In genomic region chr5:116778611-116779010, GRCh38 we compare ENCODE assay signal across 25 cellular contexts.
DNase-seq lines count a peak whose midpoint lies in the region; ATAC-seq and TF ChIP-seq lines count a peak whose summit lies in the region.
"Had no signal": no experiment of that assay in that cellular context is flagged by ENCODE, and none has a peak within 500 bp of the region (broad histone marks: within the 10 kb centered on the region; RNA-seq: fewer than 3 reads in every experiment).

No MANE protein-coding gene starts in this region.

- H4K20me1 ChIP-seq in GM23338 (replicated peaks; ENCODE audit: insufficient read depth) (no peaks in the 10 kb centered on the region), neural progenitor cell (ENCODE audit: low read depth) (no peaks in the 10 kb centered on the region)
- H4K20me1 ChIP-seq: BLaER1 treated with 17β-estradiol and CSF1 and Interleukin-3, amounts not matched to agents 10 nM and 100 nM had no signal

- no peaks in the 10 kb centered on the region for H3K36me3 ChIP-seq in GM23338 (ENCODE audit: insufficient read depth)
- H3K36me3 ChIP-seq in HUES48 (ENCODE audit: control insufficient read depth, insufficient read depth, low read length) = no peaks in the 10 kb centered on the region
- no peaks in the 10 kb centered on the region for H3K36me3 ChIP-seq in neural progenitor cell
- H3K36me3 ChIP-seq in colonic mucosa = no peaks in the 10 kb centered on the region
- H3K36me3 ChIP-seq: BLaER1 treated with 17β-estradiol and CSF1 and Interleukin-3, amounts not matched to agents 10 nM and 100 nM had no signal

- ATAC-seq in GM23338 = peak; percentile 12; the same call in 2 of the 3 replicates
- ATAC-seq in GM18517 (IDR thresholded peaks at IDR 0.05; ENCODE audit: unreplicated experiment) = no peak
- ATAC-seq: GM12878 had no signal

- H3K36me3 Mint-ChIP-seq in GM23338 (ENCODE audit: low read depth) (peaks cover 4% of the 10 kb centered on the region; the same call in 2 of the 3 replicates), brain (no peaks in the 10 kb centered on the region), neural progenitor cell (no peaks in the 10 kb centered on the region), endothelial cell (ENCODE audit: low read depth, unreplicated experiment) (no peaks in the 10 kb centered on the region)

- 0 out of 2 replicates have a peak overlapping the region, but pooled peaks have one; percentile 7 for H3K4me2 ChIP-seq in GM23338
- H3K4me2 ChIP-seq in neural progenitor cell = peak overlapping the region; percentile 73
- H3K4me2 ChIP-seq: A549; BLaER1 treated with 17β-estradiol and CSF1 and Interleukin-3, amounts not matched to agents 10 nM and 100 nM had no signal

- H3K27me3 ChIP-seq in GM23338 (ENCODE audit: insufficient read depth) (no peaks in the 10 kb centered on the region), HUES48 (ENCODE audit: control insufficient read depth, insufficient read depth, low read length) (no peaks in the 10 kb centered on the region), neural progenitor cell (no peaks in the 10 kb centered on the region), colonic mucosa (no peaks in the 10 kb centered on the region)
- H3K27me3 ChIP-seq: BLaER1 treated with 17β-estradiol and CSF1 and Interleukin-3, amounts not matched to agents 10 nM and 100 nM had no signal

- H3K27me3 Mint-ChIP-seq in GM23338 (ENCODE audit: insufficient read depth, low read depth, poor library complexity) = no peaks in the 10 kb centered on the region
- H3K27me3 Mint-ChIP-seq in brain = peaks cover 3% of the 10 kb centered on the region
- H3K27me3 Mint-ChIP-seq in neural progenitor cell (ENCODE audit: insufficient read depth, low read depth) = peaks cover 18% of the 10 kb centered on the region
- H3K27me3 Mint-ChIP-seq in endothelial cell (ENCODE audit: unreplicated experiment) = peaks cover 5% of the 10 kb centered on the region
- H3K27me3 Mint-ChIP-seq: CD4-positive, alpha-beta T cell had no signal

- no peak overlapping the region for H3K4me3 Mint-ChIP-seq in GM23338
- H3K4me3 Mint-ChIP-seq in brain = peak overlapping the region; percentile 34 to 68 (median 44)
- H3K4me3 Mint-ChIP-seq in neural progenitor cell = peak overlapping the region; percentile 46
- no peak overlapping the region for H3K4me3 Mint-ChIP-seq in endothelial cell (ENCODE audit: unreplicated experiment)
- H3K4me3 Mint-ChIP-seq: CD4-positive, alpha-beta T cell had no signal

- H3K4me1 ChIP-seq in GM23338 (ENCODE audit: insufficient read depth) = peaks cover 45% of the 10 kb centered on the region
- H3K4me1 ChIP-seq in HUES48 (ENCODE audit: control insufficient read depth, insufficient read depth, low read length) = peaks cover 56% of the 10 kb centered on the region
- H3K4me1 ChIP-seq in neural progenitor cell = peaks cover 37% of the 10 kb centered on the region
- no peaks in the 10 kb centered on the region for H3K4me1 ChIP-seq in colonic mucosa
- H3K4me1 ChIP-seq: A549; BLaER1 treated with 17β-estradiol and CSF1 and Interleukin-3, amounts not matched to agents 10 nM and 100 nM had no signal

- H3K9ac ChIP-seq in HUES48 (ENCODE audit: low read depth, low read length) (no peak overlapping the region), neural progenitor cell (no peak overlapping the region), colonic mucosa (ENCODE audit: low read depth in 2 of 2, low read length in 2 of 2) (no peak overlapping the region)
- H3K9ac ChIP-seq: BLaER1 treated with 17β-estradiol and CSF1 and Interleukin-3, amounts not matched to agents 10 nM and 100 nM had no signal

- DNase-seq in GM23338 (ENCODE audit: low spot score) (peak; percentile 16), neural progenitor cell (ENCODE audit: low spot score) (no peak), SHP77 (lab: John Stamatoyannopoulos, UW) (no peak), endothelial cell (ENCODE audit: low spot score) (no peak), colonic mucosa (no peak)
- DNase-seq: AML-193; CD4-positive, alpha-beta T cell; DMS53; GDM1; GOT3; KBM-7; MV-4-11; NCI-H1105; NCI-H1436 treated with DMSO at 0.1 percent for 48 hours; NCI-H2029; NCI-H526 treated with DMSO at 0.1 percent for 48 hours; Right ventricle myocardium superior; RPMI8226; T-helper 1 cell had no signal

- H3K9me3 ChIP-seq in HUES48 (ENCODE audit: control insufficient read depth, insufficient read depth, low read length) (no peaks in the 10 kb centered on the region), neural progenitor cell (ENCODE audit: low read depth) (no peaks in the 10 kb centered on the region), colonic mucosa (no peaks in the 10 kb centered on the region)
- H3K9me3 ChIP-seq: A549 had no signal

- no peaks in the 10 kb centered on the region; the same call in 2 of the 3 replicates for H3K9me3 Mint-ChIP-seq in GM23338
- peaks cover 0 to 3% (median 2%) of the 10 kb centered on the region in 5 experiments for H3K9me3 Mint-ChIP-seq in brain
- H3K9me3 Mint-ChIP-seq in neural progenitor cell = no peaks in the 10 kb centered on the region
- H3K9me3 Mint-ChIP-seq in endothelial cell (ENCODE audit: unreplicated experiment) = no peaks in the 10 kb centered on the region

- intact Hi-C loops in colonic mucosa (cut with DNase I) = no loop called here

- H3K4me3 ChIP-seq in GM23338 (no peak overlapping the region), HUES48 (ENCODE audit: low read depth, low read length) (no peak overlapping the region), neural progenitor cell (no peak overlapping the region), colonic mucosa (no peak overlapping the region)
- H3K4me3 ChIP-seq: A549; BLaER1 treated with 17β-estradiol and CSF1 and Interleukin-3, amounts not matched to agents 10 nM and 100 nM; GM12878 had no signal

- TF ChIP-seq CTCF in GM23338 (conservative IDR thresholded peaks at IDR 0.05; ENCODE audit: low read depth in 2 of 2) (no peak), brain (conservative IDR thresholded peaks at IDR 0.05) (no peak), neural progenitor cell (IDR thresholded peaks at IDR 0.05) (no peak), endothelial cell (IDR thresholded peaks at IDR 0.05; ENCODE audit: unreplicated experiment) (no peak), colonic mucosa (IDR thresholded peaks at IDR 0.05) (no peak)

- H3K27ac Mint-ChIP-seq in GM23338 (peak overlapping the region; percentile 40), brain (peak overlapping the region; percentile 77 to 87 (median 84)), neural progenitor cell (peak overlapping the region; percentile 62), endothelial cell (ENCODE audit: unreplicated experiment) (no peak overlapping the region)
- H3K27ac Mint-ChIP-seq: CD4-positive, alpha-beta T cell had no signal

- H3K4me1 Mint-ChIP-seq in GM23338 (peaks cover 57% of the 10 kb centered on the region), brain (peaks cover 31% of the 10 kb centered on the region), neural progenitor cell (peaks cover 33% of the 10 kb centered on the region), endothelial cell (ENCODE audit: unreplicated experiment) (peaks cover 29% of the 10 kb centered on the region)

- H3K9me2 ChIP-seq in GM23338 (ENCODE audit: insufficient read depth) = no peaks in the 10 kb centered on the region

- H3F3A ChIP-seq in GM23338 (replicated peaks; ENCODE audit: low read depth) (no peaks in the 10 kb centered on the region; the same call in 1 of the 2 replicates), neural progenitor cell (ENCODE audit: low read depth) (peaks cover 20% of the 10 kb centered on the region)

- no peaks in the 10 kb centered on the region for H3K79me2 ChIP-seq in GM23338 (replicated peaks; ENCODE audit: insufficient read depth)
- H3K79me2 ChIP-seq in neural progenitor cell (ENCODE audit: low read depth) = no peaks in the 10 kb centered on the region

- H2AFZ ChIP-seq in GM23338 = no peak overlapping the region
- no peak overlapping the region for H2AFZ ChIP-seq in neural progenitor cell (replicated peaks)

- H3K27ac ChIP-seq in GM23338 (ENCODE audit: low read depth) (peak overlapping the region; percentile 68), HUES48 (ENCODE audit: low read depth, low read length) (peak overlapping the region; percentile 91), neural progenitor cell (no peak overlapping the region), colonic mucosa (no peak overlapping the region)
- H3K27ac ChIP-seq: A549; BLaER1 treated with 17β-estradiol and CSF1 and Interleukin-3, amounts not matched to agents 10 nM and 100 nM had no signal

Comparison
In these comparisons a context has a peak if more than half of its experiments do, and no peak if none do; other contexts are left out.
1. H3K27ac ChIP-seq: peak in GM23338 (single experiment) and HUES48 (single experiment); none in neural progenitor cell (single experiment) and colonic mucosa (single experiment).
2. H3K4me3 Mint-ChIP-seq: peak in brain (5 of 5) and neural progenitor cell (single experiment); none in GM23338 (single experiment) and endothelial cell (single experiment).